In the genomic region with DNA sequence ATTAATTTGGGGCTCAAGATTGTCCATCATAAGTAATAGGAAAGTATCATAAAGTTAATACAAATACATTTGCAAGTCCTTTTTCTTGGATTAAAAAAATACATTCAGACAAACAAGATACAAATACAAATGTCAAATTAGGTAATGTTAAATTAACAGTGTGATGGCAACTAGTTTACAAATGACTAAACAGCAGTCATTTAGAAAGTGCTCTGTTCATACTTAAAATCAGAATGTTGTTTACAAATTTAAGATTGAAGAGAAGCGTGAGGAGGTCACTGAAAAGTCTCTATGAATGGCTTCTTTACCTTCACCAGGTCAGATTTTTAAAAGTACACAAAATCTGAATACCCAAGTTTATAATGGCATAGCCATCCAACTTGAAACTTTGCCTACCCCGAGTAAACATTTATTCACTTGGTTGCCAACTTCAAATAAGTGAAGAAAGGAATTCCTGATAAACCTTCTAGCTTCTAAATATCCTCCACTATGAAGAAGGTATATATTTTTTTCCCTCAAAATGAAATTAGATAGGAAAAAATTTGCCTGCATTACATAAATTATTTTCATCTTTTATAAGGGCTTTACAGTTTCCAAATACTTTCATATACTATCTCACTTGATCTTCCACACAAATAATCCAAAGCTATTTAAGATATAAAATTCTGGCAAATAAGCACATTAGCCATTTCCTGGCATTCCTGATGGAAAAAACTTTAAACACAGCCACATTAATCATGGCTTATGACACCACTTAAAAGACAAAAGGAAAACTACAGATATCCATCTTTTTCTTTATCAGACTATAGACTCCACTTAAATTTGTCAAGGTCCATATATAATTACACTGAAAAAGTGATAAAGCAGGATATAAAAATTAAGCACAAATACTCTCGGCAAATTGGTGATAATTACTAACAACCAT, we compare ENCODE assay signal across 29 cellular contexts. TPM values are rescaled to one million over a fixed set of nuclear protein-coding genes. Genes with fewer than 3 reads are reported as not detected.
DNase-seq lines count a peak whose midpoint lies in the region; ATAC-seq, FAIRE-seq and TF ChIP-seq lines count a peak whose summit lies in the region.
"Had no signal": no experiment of that assay in that cellular context is flagged by ENCODE, and none has a peak within 500 bp of the region (broad histone marks: within the 10 kb centered on the region; RNA-seq: fewer than 3 reads in every experiment).

No MANE protein-coding gene starts in this region.

- no peak overlapping the region for H3K4me3 Mint-ChIP-seq in activated T-cell treated with anti-CD3 and anti-CD28 coated beads, Interleukin-2, amount 50 U/mL, for 24 hours
- no peak overlapping the region for H3K4me3 Mint-ChIP-seq in astrocyte (ENCODE audit: unreplicated experiment)
- no peak overlapping the region for H3K4me3 Mint-ChIP-seq in stimulated activated effector memory CD8-positive, alpha-beta T cell treated with anti-CD3 and anti-CD28 coated beads, Interleukin-12 subunit alpha, Interleukin-12 subunit beta, amount 100 ng/mL, for 72 hours
- H3K4me3 Mint-ChIP-seq in activated CD4-positive, alpha-beta memory T cell treated with anti-CD3 and anti-CD28 coated beads for 36 hours = no peak overlapping the region
- H3K4me3 Mint-ChIP-seq: activated CD8-positive, alpha-beta T cell treated with anti-CD3 and anti-CD28 coated beads for 36 hours; activated naive CD8-positive, alpha-beta T cell treated with anti-CD3 and anti-CD28 coated beads, Interleukin-2, amount 50 U/mL, for 24 hours; H9; neural progenitor cell; stimulated activated memory B cell treated with anti-CD40 and anti-IgM and Interleukin-4, amounts not matched to agents 10 μg/mL and 1 μg/mL and 100 μg/mL, for 72 hours had no signal

- peaks cover 67% of the 10 kb centered on the region for H3K36me3 Mint-ChIP-seq in activated T-cell treated with anti-CD3 and anti-CD28 coated beads, Interleukin-2, amount 50 U/mL, for 24 hours (ENCODE audit: low read depth)
- H3K36me3 Mint-ChIP-seq in astrocyte (ENCODE audit: low read depth, unreplicated experiment) = no peaks in the 10 kb centered on the region
- peaks cover 98% of the 10 kb centered on the region for H3K36me3 Mint-ChIP-seq in stimulated activated effector memory CD8-positive, alpha-beta T cell treated with anti-CD3 and anti-CD28 coated beads, Interleukin-12 subunit alpha, Interleukin-12 subunit beta, amount 100 ng/mL, for 72 hours
- H3K36me3 Mint-ChIP-seq in activated CD4-positive, alpha-beta memory T cell treated with anti-CD3 and anti-CD28 coated beads for 36 hours = peaks cover 18% of the 10 kb centered on the region

- H3K27me3 Mint-ChIP-seq in activated T-cell treated with anti-CD3 and anti-CD28 coated beads, Interleukin-2, amount 50 U/mL, for 24 hours = no peaks in the 10 kb centered on the region
- H3K27me3 Mint-ChIP-seq in astrocyte (ENCODE audit: low read depth, unreplicated experiment) = no peaks in the 10 kb centered on the region
- H3K27me3 Mint-ChIP-seq in activated CD4-positive, alpha-beta memory T cell treated with anti-CD3 and anti-CD28 coated beads for 36 hours = no peaks in the 10 kb centered on the region
- H3K27me3 Mint-ChIP-seq: activated CD8-positive, alpha-beta T cell treated with anti-CD3 and anti-CD28 coated beads for 36 hours; activated naive CD8-positive, alpha-beta T cell treated with anti-CD3 and anti-CD28 coated beads, Interleukin-2, amount 50 U/mL, for 24 hours; stimulated activated memory B cell treated with anti-CD40 and anti-IgM and Interleukin-4, amounts not matched to agents 10 μg/mL and 1 μg/mL and 100 μg/mL, for 72 hours had no signal

- intact Hi-C loops in activated CD4-positive, alpha-beta memory T cell treated with anti-CD3 and anti-CD28 coated beads for 36 hours (cut with micrococcal nuclease) = no loop called here

- no peaks in the 10 kb centered on the region for H3K9me3 ChIP-seq in astrocyte (ENCODE audit: insufficient read depth, low read depth, low read length)
- H3K9me3 ChIP-seq: suprapubic skin had no signal

- CTCF ChIA-PET in activated CD4-positive, alpha-beta memory T cell treated with anti-CD3 and anti-CD28 coated beads for 36 hours (lab: Charles Lee) = interaction anchor here (0.7 to 1.2 kb wide), 2 partner anchors 87 to 300 kb away, joined by 4 read pairs; no protein-coding TSS in a partner anchor

- peak overlapping the region; percentile 29 for H3K27ac Mint-ChIP-seq in activated T-cell treated with anti-CD3 and anti-CD28 coated beads, Interleukin-2, amount 50 U/mL, for 24 hours
- H3K27ac Mint-ChIP-seq in astrocyte (ENCODE audit: unreplicated experiment) = no peak overlapping the region
- H3K27ac Mint-ChIP-seq in stimulated activated effector memory CD8-positive, alpha-beta T cell treated with anti-CD3 and anti-CD28 coated beads, Interleukin-12 subunit alpha, Interleukin-12 subunit beta, amount 100 ng/mL, for 72 hours = peak overlapping the region; percentile 34
- no peak overlapping the region for H3K27ac Mint-ChIP-seq in activated CD4-positive, alpha-beta memory T cell treated with anti-CD3 and anti-CD28 coated beads for 36 hours
- H3K27ac Mint-ChIP-seq: activated CD8-positive, alpha-beta T cell treated with anti-CD3 and anti-CD28 coated beads for 36 hours; activated naive CD8-positive, alpha-beta T cell treated with anti-CD3 and anti-CD28 coated beads, Interleukin-2, amount 50 U/mL, for 24 hours; H9; neural progenitor cell; stimulated activated memory B cell treated with anti-CD40 and anti-IgM and Interleukin-4, amounts not matched to agents 10 μg/mL and 1 μg/mL and 100 μg/mL, for 72 hours had no signal

- H3K4me3 ChIP-seq in astrocyte (ENCODE audit: insufficient read depth, low read depth, low read length) = no peak overlapping the region
- H3K4me3 ChIP-seq: dorsolateral prefrontal cortex, neural progenitor cell, suprapubic skin had no signal

- no peak overlapping the region for H3K27ac ChIP-seq in astrocyte (ENCODE audit: low read depth, low read length)
- H3K27ac ChIP-seq: dorsolateral prefrontal cortex, neural progenitor cell, suprapubic skin had no signal

- FAIRE-seq in astrocyte (lab: Jason Lieb, UNC) = peak; percentile 32
- FAIRE-seq: GM12891, GM19239 had no signal

- H3K9me3 Mint-ChIP-seq in activated T-cell treated with anti-CD3 and anti-CD28 coated beads, Interleukin-2, amount 50 U/mL, for 24 hours = no peaks in the 10 kb centered on the region
- no peaks in the 10 kb centered on the region for H3K9me3 Mint-ChIP-seq in astrocyte (ENCODE audit: unreplicated experiment)
- H3K9me3 Mint-ChIP-seq in stimulated activated effector memory CD8-positive, alpha-beta T cell treated with anti-CD3 and anti-CD28 coated beads, Interleukin-12 subunit alpha, Interleukin-12 subunit beta, amount 100 ng/mL, for 72 hours = no peaks in the 10 kb centered on the region
- no peaks in the 10 kb centered on the region for H3K9me3 Mint-ChIP-seq in activated CD4-positive, alpha-beta memory T cell treated with anti-CD3 and anti-CD28 coated beads for 36 hours
- H3K9me3 Mint-ChIP-seq: activated CD8-positive, alpha-beta T cell treated with anti-CD3 and anti-CD28 coated beads for 36 hours; activated naive CD8-positive, alpha-beta T cell treated with anti-CD3 and anti-CD28 coated beads, Interleukin-2, amount 50 U/mL, for 24 hours; H9; neural progenitor cell; stimulated activated memory B cell treated with anti-CD40 and anti-IgM and Interleukin-4, amounts not matched to agents 10 μg/mL and 1 μg/mL and 100 μg/mL, for 72 hours had no signal

- no peak overlapping the region for H3K4me2 ChIP-seq in astrocyte (ENCODE audit: low read length)
- H3K4me2 ChIP-seq: neural progenitor cell had no signal

- no peaks in the 10 kb centered on the region for H3K4me1 ChIP-seq in astrocyte (ENCODE audit: insufficient read depth, low read length)
- H3K4me1 ChIP-seq: neural progenitor cell, suprapubic skin had no signal

- no peak overlapping the region for H3K9ac ChIP-seq in astrocyte (ENCODE audit: low read length)
- H3K9ac ChIP-seq: neural progenitor cell had no signal

- H3K36me3 ChIP-seq in astrocyte (ENCODE audit: insufficient read depth, low read length) = peaks cover 59% of the 10 kb centered on the region

- POLR2A ChIA-PET in activated CD4-positive, alpha-beta memory T cell treated with anti-CD3 and anti-CD28 coated beads for 36 hours (lab: Charles Lee) = no interaction called here

- H3K79me2 ChIP-seq in astrocyte (ENCODE audit: insufficient read depth, low read length) = peaks cover 6% of the 10 kb centered on the region

- H3K4me1 Mint-ChIP-seq in activated T-cell treated with anti-CD3 and anti-CD28 coated beads, Interleukin-2, amount 50 U/mL, for 24 hours (ENCODE audit: low read depth) = peaks cover 5% of the 10 kb centered on the region
- no peaks in the 10 kb centered on the region for H3K4me1 Mint-ChIP-seq in astrocyte (ENCODE audit: low read depth, unreplicated experiment)
- H3K4me1 Mint-ChIP-seq in stimulated activated effector memory CD8-positive, alpha-beta T cell treated with anti-CD3 and anti-CD28 coated beads, Interleukin-12 subunit alpha, Interleukin-12 subunit beta, amount 100 ng/mL, for 72 hours = peaks cover 6% of the 10 kb centered on the region
- H3K4me1 Mint-ChIP-seq in activated CD4-positive, alpha-beta memory T cell treated with anti-CD3 and anti-CD28 coated beads for 36 hours (ENCODE audit: low read depth) = peaks cover 8% of the 10 kb centered on the region
- H3K4me1 Mint-ChIP-seq: activated naive CD8-positive, alpha-beta T cell treated with anti-CD3 and anti-CD28 coated beads, Interleukin-2, amount 50 U/mL, for 24 hours; H9; neural progenitor cell; stimulated activated memory B cell treated with anti-CD40 and anti-IgM and Interleukin-4, amounts not matched to agents 10 μg/mL and 1 μg/mL and 100 μg/mL, for 72 hours had no signal

- no peak for TF ChIP-seq CTCF in astrocyte (IDR thresholded peaks at IDR 0.05; ENCODE audit: insufficient read depth, low read depth, low read length)

- no peak overlapping the region for H2AFZ ChIP-seq in astrocyte (ENCODE audit: low read depth, low read length)
- H2AFZ ChIP-seq: neural progenitor cell had no signal

- no peaks in the 10 kb centered on the region for H4K20me1 ChIP-seq in astrocyte (ENCODE audit: insufficient read depth, low read length)

- peak; percentile 82 for ATAC-seq in HG02884 (IDR thresholded peaks at IDR 0.05; ENCODE audit: unreplicated experiment)
- peak; percentile 69 for ATAC-seq in stimulated activated effector memory CD8-positive, alpha-beta T cell treated with anti-CD3 and anti-CD28 coated beads, Interleukin-12 subunit alpha, Interleukin-12 subunit beta, amount 100 ng/mL, for 72 hours
- ATAC-seq: activated CD8-positive, alpha-beta T cell treated with anti-CD3 and anti-CD28 coated beads for 36 hours; activated naive CD8-positive, alpha-beta T cell treated with anti-CD3 and anti-CD28 coated beads, Interleukin-2, amount 50 U/mL, for 24 hours; sciatic nerve; stimulated activated memory B cell treated with anti-CD40 and anti-IgM and Interleukin-4, amounts not matched to agents 10 μg/mL and 1 μg/mL and 100 μg/mL, for 72 hours had no signal

- DNase-seq in activated T-cell treated with anti-CD3 and anti-CD28 coated beads, Interleukin-2, amount 50 U/mL, for 24 hours = no peak
- no peak for DNase-seq in activated T-cell treated with anti-CD3 and anti-CD28 coated beads, Interleukin-2, amount 50 U/mL, for 48 hours
- peak; percentile 12 for DNase-seq in astrocyte (ENCODE audit: low read depth)
- DNase-seq in stimulated activated effector memory CD8-positive, alpha-beta T cell treated with anti-CD3 and anti-CD28 coated beads, Interleukin-12 subunit alpha, Interleukin-12 subunit beta, amount 100 ng/mL, for 72 hours (ENCODE audit: low spot score in 2 of 2) = no peak
- DNase-seq in activated CD4-positive, alpha-beta memory T cell treated with anti-CD3 and anti-CD28 coated beads for 36 hours = no peak
- DNase-seq in DMS153 (lab: John Stamatoyannopoulos, UW) = no peak
- no peak for DNase-seq in NCI-H1694 treated with DMSO at 0.1 percent for 48 hours (lab: John Stamatoyannopoulos, UW)
- DNase-seq: 8988T; activated CD4-positive, alpha-beta T cell treated with anti-CD3 and anti-CD28 coated beads for 1 hour; activated CD8-positive, alpha-beta T cell treated with anti-CD3 and anti-CD28 coated beads for 36 hours; activated naive CD8-positive, alpha-beta T cell treated with anti-CD3 and anti-CD28 coated beads, Interleukin-2, amount 50 U/mL, for 24 hours; activated T-cell treated with anti-CD3 and anti-CD28 coated beads for 4 hours; dorsolateral prefrontal cortex; H9; mesenchymal stem cell; NCI-H1105 treated with DMSO at 0.1 percent for 48 hours; NCI-H2029 treated with DMSO at 0.1 percent for 48 hours; NCI-H2227 treated with DMSO at 0.1 percent for 48 hours; NCI-H69; posterior cingulate gyrus; stimulated activated CD4-positive, alpha-beta T cell treated with anti-CD3 and anti-CD28 coated beads, Interleukin-12 subunit alpha, Interleukin-12 subunit beta, amount 100 ng/mL, for 4 hours; stimulated activated CD4-positive, alpha-beta T cell treated with anti-CD3 and anti-CD28 coated beads, Interleukin-4, amount 100 ng/mL, for 24 hours had no signal

- H3K27me3 ChIP-seq in astrocyte (ENCODE audit: insufficient read depth, low read length) = no peaks in the 10 kb centered on the region
- H3K27me3 ChIP-seq: dorsolateral prefrontal cortex, neural progenitor cell, suprapubic skin had no signal

RNA-seq across cellular contexts. Expression of gene NEK10, which starts 11.5 kb away (rescaled TPM):
- 3.2 and 3.4 TPM in 2 replicates for total RNA-seq in astrocyte
- under 1 TPM; 0.36 to 0.48 TPM for total RNA-seq in activated CD4-positive, alpha-beta memory T cell treated with anti-CD3 and anti-CD28 coated beads for 36 hours

Comparison
In these comparisons a context has a peak if more than half of its experiments do, and no peak if none do; other contexts are left out.
1. H3K27ac Mint-ChIP-seq: peak in activated T-cell treated with anti-CD3 and anti-CD28 coated beads, Interleukin-2, amount 50 U/mL, for 24 hours (single experiment) and stimulated activated effector memory CD8-positive, alpha-beta T cell treated with anti-CD3 and anti-CD28 coated beads, Interleukin-12 subunit alpha, Interleukin-12 subunit beta, amount 100 ng/mL, for 72 hours (single experiment); none in astrocyte (single experiment) and activated CD4-positive, alpha-beta memory T cell treated with anti-CD3 and anti-CD28 coated beads for 36 hours (single experiment).